In genomic region chr3:185788292-185788691, GRCh38 we compare ENCODE assay signal across 18 cellular contexts. TPM values are rescaled to one million over a fixed set of nuclear protein-coding genes. Genes with fewer than 3 reads are reported as not detected.
A peak's percentile ranks its signal among the peaks of the same experiment; 100 is the strongest.
DNase-seq lines count a peak whose midpoint lies in the region; ATAC-seq, FAIRE-seq and TF ChIP-seq lines count a peak whose summit lies in the region.
"Had no signal": no experiment of that assay in that cellular context is flagged by ENCODE, and none has a peak within 500 bp of the region (broad histone marks: within the 10 kb centered on the region; RNA-seq: fewer than 3 reads in every experiment).

No MANE protein-coding gene starts in this region.

- H3K4me1 Mint-ChIP-seq in GM23338, result peaks cover 74% of the 10 kb centered on the region
- H3K4me1 Mint-ChIP-seq: CD8-positive, alpha-beta memory T cell; IgD-negative memory B cell had no signal

- DNase-seq in GM23338 (ENCODE audit: low spot score), result no peak
- no peak for DNase-seq in K562 (ENCODE audit: extremely low read depth in 1 of 4, low spot score in 3 of 4)
- no peak for DNase-seq in mesendoderm
- DNase-seq in GM19240 (ENCODE audit: insufficient read length, low spot score), result no peak
- DNase-seq in activated T-cell treated with anti-CD3 and anti-CD28 coated beads, Interleukin-2, amount 50 U/mL, for 1 hour, result no peak
- no peak for DNase-seq in RCC 7860 (ENCODE audit: low spot score)
- DNase-seq: 8988T; AML-193; Caco-2; CD8-positive, alpha-beta memory T cell; GF-D8 had no signal

- H3K4ac ChIP-seq in mesendoderm (ENCODE audit: low read depth, low read length), result no peak overlapping the region

- peak overlapping the region; percentile 44 for H3K18ac ChIP-seq in mesendoderm (ENCODE audit: low read length)

- H3K27me3 ChIP-seq in GM23338 (ENCODE audit: insufficient read depth) (no peaks in the 10 kb centered on the region), HUES48 (ENCODE audit: control insufficient read depth, insufficient read depth, low read length) (no peaks in the 10 kb centered on the region), K562 (ENCODE audit: control insufficient read depth in 2 of 2, insufficient read depth in 2 of 2, low read length in 2 of 2) (no peaks in the 10 kb centered on the region), mesendoderm (ENCODE audit: insufficient read depth, low read length, poor library complexity) (no peaks in the 10 kb centered on the region)
- H3K27me3 ChIP-seq: BLaER1 had no signal

- FAIRE-seq in K562 (lab: Jason Lieb, UNC) (no peak), RCC 7860 (lab: Jason Lieb, UNC) (no peak)
- FAIRE-seq: H1 had no signal

- no peak overlapping the region for H2BK120ac ChIP-seq in mesendoderm (ENCODE audit: low read depth, low read length)

- no peak overlapping the region for H3K27ac Mint-ChIP-seq in GM23338
- H3K27ac Mint-ChIP-seq: CD8-positive, alpha-beta memory T cell; IgD-negative memory B cell had no signal

- H3K9me3 ChIP-seq in HUES48 (ENCODE audit: control insufficient read depth, insufficient read depth, low read length) (no peaks in the 10 kb centered on the region), K562 (replicated peaks; ENCODE audit: control insufficient read depth, insufficient read depth, low read depth, low read length) (no peaks in the 10 kb centered on the region)
- H3K9me3 ChIP-seq: BLaER1, Caco-2, HAP-1 had no signal

- H3K27me3 Mint-ChIP-seq in GM23338 (ENCODE audit: insufficient read depth, low read depth, poor library complexity), result peaks cover 7% of the 10 kb centered on the region

- TF ChIP-seq POLR2A in K562 (conservative IDR thresholded peaks at IDR 0.05), result no peak

- no peaks in the 10 kb centered on the region for H3K36me3 ChIP-seq in GM23338 (ENCODE audit: insufficient read depth)
- no peaks in the 10 kb centered on the region for H3K36me3 ChIP-seq in HUES48 (ENCODE audit: control insufficient read depth, insufficient read depth, low read length)
- peaks cover 4% of the 10 kb centered on the region; the same call in 1 of the 3 replicates for H3K36me3 ChIP-seq in K562 (ENCODE audit: control insufficient read depth, insufficient read depth, low read length)
- no peaks in the 10 kb centered on the region for H3K36me3 ChIP-seq in mesendoderm (ENCODE audit: control insufficient read depth, insufficient read depth, low read length)
- H3K36me3 ChIP-seq: BLaER1, HAP-1 had no signal

- H3K79me2 ChIP-seq in GM23338 (replicated peaks; ENCODE audit: insufficient read depth), result peaks cover 85% of the 10 kb centered on the region
- peaks cover 85% of the 10 kb centered on the region for H3K79me2 ChIP-seq in K562 (ENCODE audit: control insufficient read depth, insufficient read depth, low read length)
- peaks cover 70% of the 10 kb centered on the region for H3K79me2 ChIP-seq in mesendoderm (ENCODE audit: control insufficient read depth, insufficient read depth, low read length)

- no peak for TF ChIP-seq RAD21 in K562 (CRISPR knock-in tag; conservative IDR thresholded peaks at IDR 0.05 in 1 of 2, IDR thresholded peaks at IDR 0.05 in 1 of 2)

- H3K9me3 Mint-ChIP-seq in GM23338, result no peaks in the 10 kb centered on the region
- H3K9me3 Mint-ChIP-seq: CD8-positive, alpha-beta memory T cell; IgD-negative memory B cell had no signal

- H3K4me1 ChIP-seq in GM23338 (ENCODE audit: insufficient read depth) (peaks cover 76% of the 10 kb centered on the region), HUES48 (ENCODE audit: control insufficient read depth, insufficient read depth, low read length) (peaks cover 61% of the 10 kb centered on the region), K562 (replicated peaks in 1 of 2; ENCODE audit: control insufficient read depth in 2 of 2, insufficient read depth in 2 of 2, low read length in 2 of 2) (peaks cover 7 to 8% of the 10 kb centered on the region in 2 experiments; a peak in 2 of 5 replicates), mesendoderm (ENCODE audit: control insufficient read depth, low read depth, low read length) (peaks cover 18% of the 10 kb centered on the region)
- H3K4me1 ChIP-seq: BLaER1 had no signal

- WGBS in K562 (ENCODE audit: insufficient coverage, low coverage, missing lambda C conversion rate), result 95% methylated on average over 2 of the region's 2 CpGs
- WGBS in mesendoderm (ENCODE audit: extremely low coverage, insufficient coverage, low lambda C conversion rate), result no CpG with 5 or more reads among the region's 2 CpGs

- no peak overlapping the region for H4K8ac ChIP-seq in mesendoderm (ENCODE audit: low read depth, low read length)

- H2AFZ ChIP-seq in GM23338, result no peak overlapping the region
- H2AFZ ChIP-seq in K562 (ENCODE audit: low read depth, low read length), result no peak overlapping the region

- no peak overlapping the region for H3K4me3 Mint-ChIP-seq in GM23338
- H3K4me3 Mint-ChIP-seq: CD8-positive, alpha-beta memory T cell; IgD-negative memory B cell had no signal

- intact Hi-C loops in K562 (cut with micrococcal nuclease), result no loop called here

- in situ Hi-C loops in K562 (cut with MboI), result no loop called here

- H4K20me1 ChIP-seq in GM23338 (replicated peaks; ENCODE audit: insufficient read depth) (0 out of 2 replicates have a peak, but pooled peaks cover 2% of the 10 kb centered on the region), K562 (replicated peaks; ENCODE audit: control insufficient read depth, insufficient read depth, low read length) (peaks cover 17% of the 10 kb centered on the region; the same call in 1 of the 2 replicates)
- H4K20me1 ChIP-seq: BLaER1 had no signal

- no peak overlapping the region for H2AK5ac ChIP-seq in mesendoderm (ENCODE audit: low read length)

- H3K79me1 ChIP-seq in mesendoderm (ENCODE audit: low read length), result peaks cover 13% of the 10 kb centered on the region

- H3K4me3 ChIP-seq in GM23338, result no peak overlapping the region
- no peak overlapping the region for H3K4me3 ChIP-seq in HUES48 (ENCODE audit: low read depth, low read length)
- no peak overlapping the region for H3K4me3 ChIP-seq in K562
- no peak overlapping the region for H3K4me3 ChIP-seq in mesendoderm (ENCODE audit: low read length)
- H3K4me3 ChIP-seq: BLaER1, HAP-1 had no signal

- no peaks in the 10 kb centered on the region for H3K9me1 ChIP-seq in K562 (ENCODE audit: control insufficient read depth, insufficient read depth, low read length)

- peaks cover 18% of the 10 kb centered on the region for H3K36me3 Mint-ChIP-seq in GM23338 (ENCODE audit: low read depth)
- H3K36me3 Mint-ChIP-seq: CD8-positive, alpha-beta memory T cell had no signal

- CTCF ChIA-PET in K562 (lab: Yijun Ruan, JAX; ENCODE audit: low intra/inter-chr PET ratio), result no interaction called here

- no peak overlapping the region for H3K56ac ChIP-seq in mesendoderm (ENCODE audit: low read length)

- ATAC-seq in GM23338 (no peak), K562 (no peak), GM18517 (IDR thresholded peaks at IDR 0.05; ENCODE audit: unreplicated experiment) (no peak)

- BruUV-seq in K562 (replicated peaks; lab: Mats Ljungman, UMichigan), result no TSS peak

- POLR2A ChIA-PET in K562 (lab: Yijun Ruan, JAX), result interaction anchor here (1.3 to 1.5 kb wide), 2 partner anchors 12 to 20 kb away, joined by 4 to 5 read pairs; no protein-coding TSS in a partner anchor

- no peak overlapping the region for H2BK5ac ChIP-seq in mesendoderm (ENCODE audit: low read length)

- H3K4me2 ChIP-seq in GM23338 (no peak overlapping the region), K562 (ENCODE audit: insufficient read depth, low read length) (no peak overlapping the region), mesendoderm (ENCODE audit: low read length) (no peak overlapping the region)
- H3K4me2 ChIP-seq: BLaER1 had no signal

- no peaks in the 10 kb centered on the region for H3K9me2 ChIP-seq in GM23338 (ENCODE audit: insufficient read depth)

- peaks cover 19% of the 10 kb centered on the region; the same call in 1 of the 2 replicates for H3F3A ChIP-seq in GM23338 (replicated peaks; ENCODE audit: low read depth)

- no peak for TF ChIP-seq EP300 in K562 (IDR thresholded peaks at IDR 0.05; ENCODE audit: low read length)

- no peak overlapping the region for H4K5ac ChIP-seq in mesendoderm (ENCODE audit: low read length)

- TF ChIP-seq CTCF in GM23338 (conservative IDR thresholded peaks at IDR 0.05; ENCODE audit: low read depth in 2 of 2), result no peak
- no peak for TF ChIP-seq CTCF in K562 (IDR thresholded peaks at IDR 0.05 in 2 of 3, conservative IDR thresholded peaks at IDR 0.05 in 1 of 3; ENCODE audit: insufficient read depth in 2 of 3, low read depth in 1 of 3, low read length in 3 of 3)

- H3K23ac ChIP-seq in mesendoderm (ENCODE audit: low read length), result no peak overlapping the region

- H3K27ac ChIP-seq in GM23338 (ENCODE audit: low read depth) (peak overlapping the region; percentile 98; the same call in 1 of the 2 replicates), HUES48 (ENCODE audit: low read depth, low read length) (peak overlapping the region; percentile 96), K562 (ENCODE audit: extremely low read depth, low read depth, low read length) (no peak overlapping the region), mesendoderm (ENCODE audit: low read depth, low read length) (no peak overlapping the region)
- H3K27ac ChIP-seq: BLaER1, HL-60 had no signal

- no peak overlapping the region for H2BK15ac ChIP-seq in mesendoderm (replicated peaks; ENCODE audit: low read depth)

- H3K9ac ChIP-seq in HUES48 (ENCODE audit: low read depth, low read length), result no peak overlapping the region
- no peak overlapping the region for H3K9ac ChIP-seq in K562 (ENCODE audit: insufficient read depth in 1 of 2, low read depth in 2 of 2, low read length in 2 of 2)
- H3K9ac ChIP-seq in mesendoderm (ENCODE audit: low read length), result no peak overlapping the region
- H3K9ac ChIP-seq: BLaER1 had no signal

RNA-seq across cellular contexts. Expression of gene IGF2BP2, which starts 36.5 kb away (rescaled TPM):
- total RNA-seq in GM23338 (2014; rRNA removed; shearing (Covaris generic)), result 84.5 and 87.4 TPM in 2 replicates
- polyA plus RNA-seq in GM23338 (2016; fragmentation: Nextera tagmentation; extraction: Ambion mirVana) (79.6 and 82.9 TPM in 2 replicates), K562 (2011; rRNA removed) (3.4 and 5.2 TPM in 2 replicates), K562 (2014; fragmentation: Illumina TruSeq; extraction: Trizol) (50.0 and 58.5 TPM in 2 replicates), K562 (2014; fragmentation: Nextera tagmentation; extraction: Ambion mirVana) (1 to 10 TPM; 3.2 to 3.5 TPM), K562 (2014; rRNA removed) (21.1 and 27.7 TPM in 2 replicates)
- total RNA-seq in K562 (2011; cell fraction: chromatin; rRNA removed; ENCODE audit: low replicate concordance), result 69.6 and 146 TPM in 2 replicates
- total RNA-seq in K562 (2011; cell fraction: nucleolus; rRNA removed), result 23.8 and 33.3 TPM in 2 replicates
- 45.3 and 46.5 TPM in 2 replicates for total RNA-seq in K562 (2011; cell fraction: nucleoplasm; rRNA removed)
- total RNA-seq in K562 (2014; rRNA removed) (39.4 and 39.8 TPM in 2 replicates), K562 (2014; rRNA removed; fragmentation: Illumina TruSeq; extraction: Trizol) (31.9 and 35.7 TPM in 2 replicates), K562 (2015; rRNA removed; fragmentation: Illumina TruSeq; extraction: Trizol) (30.5 and 32.3 TPM in 2 replicates), K562 (2021) (57.3 and 59.6 TPM in 2 replicates)
- 0.95 and 2.9 TPM in 2 replicates for polyA plus RNA-seq in K562 (2011; cell fraction: cytosol; rRNA removed)
- polyA plus RNA-seq in K562 (2011; cell fraction: nucleus; rRNA removed), result 11.1 and 17.4 TPM in 2 replicates
- polyA plus RNA-seq in K562 (2012), result 32.3 and 35.2 TPM in 2 replicates
- polyA minus RNA-seq in K562 (2011; rRNA and poly(A)+ RNA removed), result 13.0 and 18.7 TPM in 2 replicates
- 9.4 and 13.0 TPM in 2 replicates for polyA minus RNA-seq in K562 (2011; cell fraction: cytosol; rRNA and poly(A)+ RNA removed)
- 17.1 and 20.3 TPM in 2 replicates for polyA minus RNA-seq in K562 (2011; cell fraction: nucleus; rRNA and poly(A)+ RNA removed)
- 110 TPM for polyA plus RNA-seq in mesendoderm (2013, experiment 1 of 2)
- 110 TPM for polyA plus RNA-seq in mesendoderm (2013, experiment 2 of 2)
- polyA plus RNA-seq: CD8-positive, alpha-beta memory T cell; IgD-negative memory B cell had no signal

Comparison
In these comparisons a context has a peak if more than half of its experiments do, and no peak if none do; other contexts are left out.
1. H3K27ac ChIP-seq: peak in GM23338 (single experiment) and HUES48 (single experiment); none in K562 (single experiment) and mesendoderm (single experiment).